ENCODE assay signal across 8 cellular contexts in genomic region chr2:126359494-126359893, GRCh38.
A peak's percentile ranks its signal among the peaks of the same experiment; 100 is the strongest.
DNase-seq lines count a peak whose midpoint lies in the region; ATAC-seq and TF ChIP-seq lines count a peak whose summit lies in the region.

No MANE protein-coding gene starts in this region.

- peak; percentile 62 for TF ChIP-seq CTCF in GM06990 (IDR thresholded peaks at IDR 0.05; ENCODE audit: insufficient read depth, low read length, poor library complexity, severe bottlenecking)
- peak; percentile 32 for TF ChIP-seq CTCF in fibroblast of the aortic adventitia (IDR thresholded peaks at IDR 0.05; ENCODE audit: insufficient read depth, low read length)

- ATAC-seq in GM21528 (IDR thresholded peaks at IDR 0.05; ENCODE audit: low FRiP score, unreplicated experiment), result peak; percentile 65

- H3K36me3 ChIP-seq in GM06990 (ENCODE audit: control insufficient read depth, insufficient read depth, low read length), result no peaks in the 10 kb centered on the region

- H3K4me3 ChIP-seq in GM06990 (replicated peaks; ENCODE audit: low read depth, low read length) (no peak overlapping the region), fibroblast of the aortic adventitia (ENCODE audit: low read depth, low read length) (no peak overlapping the region)

- no peaks in the 10 kb centered on the region for H3K27me3 ChIP-seq in GM06990 (replicated peaks; ENCODE audit: control insufficient read depth, insufficient read depth, low read length)

- DNase-seq in GM06990 (ENCODE audit: extremely low read depth, insufficient read length) (no peak), MV-4-11 (lab: John Stamatoyannopoulos, UW) (peak; percentile 7), fibroblast of the aortic adventitia (ENCODE audit: low read depth) (peak; percentile 21), cerebellar cortex (ENCODE audit: low spot score) (no peak), DMS114 treated with DMSO at 0.1 percent for 48 hours (lab: John Stamatoyannopoulos, UW; ENCODE audit: unreplicated experiment) (no peak), amniotic stem cell (lab: John Stamatoyannopoulos, UW) (no peak)
- DNase-seq in stimulated activated CD4-positive, alpha-beta T cell treated with anti-CD3 and anti-CD28 coated beads, Interleukin-1b, Interleukin-23, amount 100 ng/mL, for 48 hours, result no peak

Comparison
In these comparisons a context has a peak if more than half of its experiments do, and no peak if none do; other contexts are left out.
1. DNase-seq: peak in MV-4-11 (single experiment) and fibroblast of the aortic adventitia (single experiment); none in GM06990 (single experiment), cerebellar cortex (single experiment), DMS114 treated with DMSO at 0.1 percent for 48 hours (single experiment), stimulated activated CD4-positive, alpha-beta T cell treated with anti-CD3 and anti-CD28 coated beads, Interleukin-1b, Interleukin-23, amount 100 ng/mL, for 48 hours (single experiment) and amniotic stem cell (single experiment).